ENCODE assay signal across 17 cellular contexts in the genomic region with DNA sequence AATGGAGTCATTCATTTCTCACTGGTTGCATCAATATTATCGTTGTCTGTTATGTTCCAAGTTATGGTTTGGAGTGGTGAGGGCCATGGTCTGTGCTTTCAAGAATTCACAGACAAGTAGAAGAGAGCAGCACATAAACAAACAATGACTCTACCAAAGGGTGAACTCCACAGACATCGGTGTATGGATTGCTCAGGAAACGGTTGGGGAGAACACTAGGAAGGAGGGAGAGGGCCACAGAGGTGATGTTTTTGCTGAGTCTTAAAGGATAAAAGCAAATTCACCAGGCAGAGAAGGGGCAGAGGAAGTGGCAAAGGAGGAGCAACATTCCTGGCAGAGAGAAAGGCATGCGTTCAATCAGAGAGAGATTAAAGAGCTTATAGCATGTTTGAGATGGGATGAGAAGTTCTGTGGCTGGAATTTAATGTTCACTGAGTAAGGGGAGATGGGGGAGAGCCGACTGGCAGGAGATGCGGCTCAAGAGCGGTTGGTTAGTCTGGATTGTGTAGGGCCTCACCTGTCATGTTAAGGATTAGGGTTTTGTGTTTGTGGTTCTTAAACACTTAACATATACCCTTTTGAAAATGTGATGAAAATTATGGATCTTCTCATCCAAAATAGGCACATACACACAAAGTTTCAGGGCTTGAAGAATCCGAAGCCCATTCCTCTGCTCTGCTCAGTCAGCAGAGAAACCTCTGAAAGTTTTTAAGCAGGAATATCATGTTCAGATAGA. TPM values are rescaled to one million over a fixed set of nuclear protein-coding genes. Genes with fewer than 3 reads are reported as not detected.
DNase-seq lines count a peak whose midpoint lies in the region; ATAC-seq lines count a peak whose summit lies in the region.
"Had no signal": no experiment of that assay in that cellular context is flagged by ENCODE, and none has a peak within 500 bp of the region (broad histone marks: within the 10 kb centered on the region; RNA-seq: fewer than 3 reads in every experiment).

No MANE protein-coding gene starts in this region.

- peak overlapping the region; percentile 11 for H3K27ac Mint-ChIP-seq in activated naive CD8-positive, alpha-beta T cell treated with anti-CD3 and anti-CD28 coated beads, Interleukin-2, amount 50 U/mL, for 24 hours
- no peak overlapping the region for H3K27ac Mint-ChIP-seq in activated naive CD8-positive, alpha-beta T cell treated with anti-CD3 and anti-CD28 coated beads for 36 hours
- H3K27ac Mint-ChIP-seq: activated T-cell treated with anti-CD3 and anti-CD28 coated beads, Interleukin-2, amount 50 U/mL, for 24 hours had no signal

- H3K4me3 Mint-ChIP-seq in activated naive CD8-positive, alpha-beta T cell treated with anti-CD3 and anti-CD28 coated beads, Interleukin-2, amount 50 U/mL, for 24 hours: no peak overlapping the region
- no peak overlapping the region for H3K4me3 Mint-ChIP-seq in activated naive CD8-positive, alpha-beta T cell treated with anti-CD3 and anti-CD28 coated beads for 36 hours
- H3K4me3 Mint-ChIP-seq: activated T-cell treated with anti-CD3 and anti-CD28 coated beads, Interleukin-2, amount 50 U/mL, for 24 hours had no signal

- H3K36me3 ChIP-seq in SK-N-MC (ENCODE audit: insufficient read depth, low read length): no peaks in the 10 kb centered on the region
- H3K36me3 ChIP-seq: heart right ventricle, prostate gland, stomach had no signal

- no peak for ATAC-seq in activated naive CD8-positive, alpha-beta T cell treated with anti-CD3 and anti-CD28 coated beads, Interleukin-2, amount 50 U/mL, for 24 hours
- no peak for ATAC-seq in GM18861 (IDR thresholded peaks at IDR 0.05; ENCODE audit: unreplicated experiment)
- ATAC-seq: heart right ventricle had no signal

- H3K36me3 Mint-ChIP-seq in activated naive CD8-positive, alpha-beta T cell treated with anti-CD3 and anti-CD28 coated beads, Interleukin-2, amount 50 U/mL, for 24 hours (ENCODE audit: low read depth): no peaks in the 10 kb centered on the region
- H3K36me3 Mint-ChIP-seq in activated naive CD8-positive, alpha-beta T cell treated with anti-CD3 and anti-CD28 coated beads for 36 hours: no peaks in the 10 kb centered on the region

- H3K9me3 Mint-ChIP-seq in activated naive CD8-positive, alpha-beta T cell treated with anti-CD3 and anti-CD28 coated beads, Interleukin-2, amount 50 U/mL, for 24 hours: no peaks in the 10 kb centered on the region
- no peaks in the 10 kb centered on the region for H3K9me3 Mint-ChIP-seq in activated naive CD8-positive, alpha-beta T cell treated with anti-CD3 and anti-CD28 coated beads for 36 hours
- H3K9me3 Mint-ChIP-seq: activated T-cell treated with anti-CD3 and anti-CD28 coated beads, Interleukin-2, amount 50 U/mL, for 24 hours had no signal

- DNase-seq in activated naive CD8-positive, alpha-beta T cell treated with anti-CD3 and anti-CD28 coated beads, Interleukin-2, amount 50 U/mL, for 24 hours: no peak
- no peak for DNase-seq in activated naive CD8-positive, alpha-beta T cell treated with anti-CD3 and anti-CD28 coated beads for 36 hours
- no peak for DNase-seq in SK-N-MC (ENCODE audit: low read depth, low spot score)
- DNase-seq in glomerular visceral epithelial cell (ENCODE audit: extremely low spot score): peak; percentile 43
- no peak for DNase-seq in AG08395 (ENCODE audit: low spot score)
- no peak for DNase-seq in activated CD4-positive, alpha-beta T cell treated with anti-CD3 and anti-CD28 coated beads for 1 hour
- no peak for DNase-seq in NCI-H1694 (lab: John Stamatoyannopoulos, UW)
- DNase-seq: activated CD4-positive, alpha-beta T cell treated with anti-CD3 and anti-CD28 coated beads, Interleukin-2, amount 50 U/mL, for 1 hour; activated T-cell treated with anti-CD3 and anti-CD28 coated beads, Interleukin-2, amount 50 U/mL, for 24 hours; DMS79 treated with DMSO at 0.1 percent for 48 hours; heart right ventricle; NCI-H2081; stomach; T1000 had no signal

- peak overlapping the region; percentile 20 for H3K4me3 ChIP-seq in SK-N-MC
- H3K4me3 ChIP-seq: heart right ventricle, prostate gland, stomach had no signal

- H3K4me1 Mint-ChIP-seq in activated naive CD8-positive, alpha-beta T cell treated with anti-CD3 and anti-CD28 coated beads, Interleukin-2, amount 50 U/mL, for 24 hours: peaks cover 14% of the 10 kb centered on the region
- peaks cover 8% of the 10 kb centered on the region for H3K4me1 Mint-ChIP-seq in activated naive CD8-positive, alpha-beta T cell treated with anti-CD3 and anti-CD28 coated beads for 36 hours

- H3K27ac ChIP-seq in SK-N-MC: no peak overlapping the region
- H3K27ac ChIP-seq: 22Rv1, heart right ventricle, prostate gland, stomach had no signal

- H3K9ac ChIP-seq in SK-N-MC (ENCODE audit: insufficient read length): no peak overlapping the region

- H3K9me3 ChIP-seq in SK-N-MC (ENCODE audit: low read depth, low read length): no peaks in the 10 kb centered on the region
- H3K9me3 ChIP-seq: heart right ventricle, prostate gland, stomach had no signal

- H3K27me3 Mint-ChIP-seq in activated naive CD8-positive, alpha-beta T cell treated with anti-CD3 and anti-CD28 coated beads, Interleukin-2, amount 50 U/mL, for 24 hours: peaks cover 2% of the 10 kb centered on the region
- peaks cover 7% of the 10 kb centered on the region for H3K27me3 Mint-ChIP-seq in activated naive CD8-positive, alpha-beta T cell treated with anti-CD3 and anti-CD28 coated beads for 36 hours

RNA-seq across cellular contexts. Expression of a gene that starts 42.3 kb away (rescaled TPM):
- 1 to 10 TPM; 3.4 to 3.9 TPM for total RNA-seq in activated naive CD8-positive, alpha-beta T cell treated with anti-CD3 and anti-CD28 coated beads for 36 hours
